In the genomic region with DNA sequence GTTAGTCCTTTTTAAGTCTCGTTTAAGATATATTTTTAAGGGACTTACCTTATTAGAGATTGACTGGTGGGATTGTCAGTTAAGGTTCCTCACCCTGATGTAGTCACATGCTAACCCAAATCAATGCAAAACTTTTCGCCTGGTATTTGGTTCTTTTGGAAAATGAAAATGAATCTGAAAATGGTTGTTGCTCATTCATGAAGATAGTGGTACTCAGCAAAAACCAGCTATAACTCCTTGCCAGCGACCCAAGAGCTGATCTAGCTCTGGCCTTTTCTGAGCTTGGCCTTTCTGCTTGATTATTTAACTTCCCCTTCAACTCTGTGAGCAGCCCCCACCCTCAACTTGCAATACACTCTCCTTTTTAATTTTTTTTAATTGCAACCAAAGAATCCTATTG, we compare ENCODE assay signal across 19 cellular contexts.
DNase-seq lines count a peak whose midpoint lies in the region; ATAC-seq and TF ChIP-seq lines count a peak whose summit lies in the region.
"Had no signal": no experiment of that assay in that cellular context is flagged by ENCODE, and none has a peak within 500 bp of the region (broad histone marks: within the 10 kb centered on the region; RNA-seq: fewer than 3 reads in every experiment).

No MANE protein-coding gene starts in this region.

- no peaks in the 10 kb centered on the region for H3K79me2 ChIP-seq in H9 (ENCODE audit: insufficient read depth, low read length)

- POLR2A ChIA-PET in activated CD4-positive, alpha-beta T cell treated with anti-CD3 and anti-CD28 coated beads, Interleukin-2, amount 10 ng/mL, durations not matched to agents 7 days and 5 days (lab: Charles Lee): no interaction called here

- H3K14ac ChIP-seq in H9 (ENCODE audit: insufficient read depth, low read length): no peak overlapping the region

- no peak overlapping the region for H2BK20ac ChIP-seq in H9 (ENCODE audit: low read depth, low read length, poor library complexity, severe bottlenecking)

- H3K23me2 ChIP-seq in H9 (ENCODE audit: insufficient read length, low read depth, low read length, poor library complexity, severe bottlenecking): no peaks in the 10 kb centered on the region

- no CpG with 5 or more reads among the region's 3 CpGs for WGBS in H9 (ENCODE audit: extremely low coverage, insufficient read length, low lambda C conversion rate)

- H3K4ac ChIP-seq in H9 (ENCODE audit: low read depth, low read length): no peak overlapping the region

- no peak for DNase-seq in H9
- DNase-seq in glutamatergic neuron: no peak
- DNase-seq in activated CD4-positive, alpha-beta T cell treated with anti-CD3 and anti-CD28 coated beads, Interleukin-2, amount 10 ng/mL, durations not matched to agents 7 days and 5 days: no peak
- no peak for DNase-seq in nucleus accumbens (lab: John Stamatoyannopoulos, UW)
- DNase-seq in activated T-helper 2 cell treated with anti-CD3 and anti-CD28 coated beads, Interferon-gamma antibody, Interleukin-2, Interleukin-4, amounts not matched to agents 10 μg/mL and 5 μg/mL and 100 μg/mL, durations not matched to agents 14 hours and 24 hours and 36 hours (ENCODE audit: low spot score): no peak
- DNase-seq: Calu3; CD8-positive, alpha-beta T cell; EL; NCI-H1105 treated with DMSO at 0.1 percent for 48 hours; NCI-H2107; NCI-H510A treated with DMSO at 0.1 percent for 48 hours; PC-3; SIG-M5; T-helper 9 cell had no signal

- no peak overlapping the region for H4K91ac ChIP-seq in H9 (ENCODE audit: insufficient read length, low read depth, low read length)

- no peak overlapping the region for H3K18ac ChIP-seq in H9 (ENCODE audit: insufficient read length, low read depth, low read length)

- peaks cover 4% of the 10 kb centered on the region; the same call in 1 of the 2 replicates for H3K4me1 ChIP-seq in H9 (ENCODE audit: insufficient read depth, low read length)

- H3K27me3 ChIP-seq in H9 (ENCODE audit: insufficient read depth, low read length): no peaks in the 10 kb centered on the region
- H3K27me3 ChIP-seq: BLaER1 treated with 17β-estradiol and CSF1 and Interleukin-3, amounts not matched to agents 10 nM and 100 nM had no signal

- H3K27me3 Mint-ChIP-seq in H9 (ENCODE audit: low read depth) (no peaks in the 10 kb centered on the region), glutamatergic neuron (ENCODE audit: unreplicated experiment) (peaks cover 3% of the 10 kb centered on the region)
- H3K27me3 Mint-ChIP-seq in activated CD4-positive, alpha-beta T cell treated with anti-CD3 and anti-CD28 coated beads, Interleukin-2, amount 10 ng/mL, durations not matched to agents 7 days and 5 days: no peaks in the 10 kb centered on the region
- peaks cover 2% of the 10 kb centered on the region for H3K27me3 Mint-ChIP-seq in activated T-helper 2 cell treated with anti-CD3 and anti-CD28 coated beads, Interferon-gamma antibody, Interleukin-2, Interleukin-4, amounts not matched to agents 10 μg/mL and 5 μg/mL and 100 μg/mL, durations not matched to agents 14 hours and 24 hours and 36 hours (ENCODE audit: low read depth)

- H2BK120ac ChIP-seq in H9 (ENCODE audit: low read depth, low read length, poor library complexity, severe bottlenecking): no peak overlapping the region

- H3K27ac Mint-ChIP-seq in H9 (peak overlapping the region in 2 of 3 experiments; percentile 55 to 68; a peak in 2 of 7 replicates), glutamatergic neuron (ENCODE audit: unreplicated experiment) (peak overlapping the region; percentile 87)
- no peak overlapping the region for H3K27ac Mint-ChIP-seq in activated CD4-positive, alpha-beta T cell treated with anti-CD3 and anti-CD28 coated beads, Interleukin-2, amount 10 ng/mL, durations not matched to agents 7 days and 5 days
- H3K27ac Mint-ChIP-seq in activated T-helper 2 cell treated with anti-CD3 and anti-CD28 coated beads, Interferon-gamma antibody, Interleukin-2, Interleukin-4, amounts not matched to agents 10 μg/mL and 5 μg/mL and 100 μg/mL, durations not matched to agents 14 hours and 24 hours and 36 hours: no peak overlapping the region
- H3K27ac Mint-ChIP-seq: CD8-positive, alpha-beta T cell had no signal

- H3K23ac ChIP-seq in H9 (ENCODE audit: insufficient read length, low read depth, low read length): no peak overlapping the region

- no peak overlapping the region for H3K4me2 ChIP-seq in H9 (ENCODE audit: insufficient read depth, insufficient read length, low read length)
- H3K4me2 ChIP-seq: BLaER1 treated with 17β-estradiol and CSF1 and Interleukin-3, amounts not matched to agents 10 nM and 100 nM had no signal

- no peak overlapping the region for H2BK15ac ChIP-seq in H9 (ENCODE audit: low read depth, low read length)

- H4K8ac ChIP-seq in H9 (replicated peaks; ENCODE audit: insufficient read length, low read depth, low read length): no peak overlapping the region

- H3K9me3 Mint-ChIP-seq in H9 (no peaks in the 10 kb centered on the region), glutamatergic neuron (ENCODE audit: unreplicated experiment) (peaks cover 5% of the 10 kb centered on the region)
- H3K9me3 Mint-ChIP-seq in activated CD4-positive, alpha-beta T cell treated with anti-CD3 and anti-CD28 coated beads, Interleukin-2, amount 10 ng/mL, durations not matched to agents 7 days and 5 days: no peaks in the 10 kb centered on the region
- no peaks in the 10 kb centered on the region for H3K9me3 Mint-ChIP-seq in activated T-helper 2 cell treated with anti-CD3 and anti-CD28 coated beads, Interferon-gamma antibody, Interleukin-2, Interleukin-4, amounts not matched to agents 10 μg/mL and 5 μg/mL and 100 μg/mL, durations not matched to agents 14 hours and 24 hours and 36 hours
- H3K9me3 Mint-ChIP-seq: CD8-positive, alpha-beta T cell had no signal

- ATAC-seq in GM18870 (IDR thresholded peaks at IDR 0.05; ENCODE audit: unreplicated experiment) (peak; percentile 30), HG03442 (IDR thresholded peaks at IDR 0.05; ENCODE audit: unreplicated experiment) (peak; percentile 23), GM19463 (IDR thresholded peaks at IDR 0.05; ENCODE audit: unreplicated experiment) (no peak)
- ATAC-seq: CD8-positive, alpha-beta T cell; PC-3 had no signal

- H3K79me1 ChIP-seq in H9 (ENCODE audit: insufficient read depth, low read depth, low read length, poor library complexity, severe bottlenecking): no peaks in the 10 kb centered on the region

- H3K27ac ChIP-seq in H9 (ENCODE audit: insufficient read length, low read depth, low read length): no peak overlapping the region
- H3K27ac ChIP-seq: BLaER1 treated with 17β-estradiol and CSF1 and Interleukin-3, amounts not matched to agents 10 nM and 100 nM; RWPE1 had no signal

- H4K5ac ChIP-seq in H9 (ENCODE audit: insufficient read length, low read depth, low read length): no peak overlapping the region

- no peak overlapping the region for H3T11ph ChIP-seq in H9 (ENCODE audit: low read length)

- H3K36me3 Mint-ChIP-seq in H9 (ENCODE audit: insufficient read depth in 1 of 3, low read depth in 3 of 3): no peaks in the 10 kb centered on the region
- no peaks in the 10 kb centered on the region for H3K36me3 Mint-ChIP-seq in glutamatergic neuron (ENCODE audit: unreplicated experiment)
- H3K36me3 Mint-ChIP-seq in activated CD4-positive, alpha-beta T cell treated with anti-CD3 and anti-CD28 coated beads, Interleukin-2, amount 10 ng/mL, durations not matched to agents 7 days and 5 days (ENCODE audit: low read depth): no peaks in the 10 kb centered on the region
- no peaks in the 10 kb centered on the region for H3K36me3 Mint-ChIP-seq in activated T-helper 2 cell treated with anti-CD3 and anti-CD28 coated beads, Interferon-gamma antibody, Interleukin-2, Interleukin-4, amounts not matched to agents 10 μg/mL and 5 μg/mL and 100 μg/mL, durations not matched to agents 14 hours and 24 hours and 36 hours (ENCODE audit: low read depth)
- H3K36me3 Mint-ChIP-seq: CD8-positive, alpha-beta T cell had no signal

- no peak overlapping the region for H3K56ac ChIP-seq in H9 (ENCODE audit: insufficient read length, low read depth, low read length)

- H3K4me1 Mint-ChIP-seq in H9: peaks cover 27 to 28% of the 10 kb centered on the region in 2 experiments
- peaks cover 60% of the 10 kb centered on the region for H3K4me1 Mint-ChIP-seq in glutamatergic neuron (ENCODE audit: low read depth, unreplicated experiment)
- H3K4me1 Mint-ChIP-seq in activated CD4-positive, alpha-beta T cell treated with anti-CD3 and anti-CD28 coated beads, Interleukin-2, amount 10 ng/mL, durations not matched to agents 7 days and 5 days: peaks cover 16% of the 10 kb centered on the region
- peaks cover 10% of the 10 kb centered on the region for H3K4me1 Mint-ChIP-seq in activated T-helper 2 cell treated with anti-CD3 and anti-CD28 coated beads, Interferon-gamma antibody, Interleukin-2, Interleukin-4, amounts not matched to agents 10 μg/mL and 5 μg/mL and 100 μg/mL, durations not matched to agents 14 hours and 24 hours and 36 hours (ENCODE audit: low read depth)

- no peak overlapping the region for H2BK5ac ChIP-seq in H9 (ENCODE audit: insufficient read length, low read length)

- H3K9me3 ChIP-seq in H9 (ENCODE audit: control insufficient read depth, low read depth, low read length): no peaks in the 10 kb centered on the region
- H3K9me3 ChIP-seq: BLaER1 treated with 17β-estradiol and CSF1 and Interleukin-3, amounts not matched to agents 10 nM and 100 nM had no signal

- H4K20me1 ChIP-seq in H9 (ENCODE audit: control insufficient read depth, insufficient read depth, insufficient read length): no peaks in the 10 kb centered on the region
- H4K20me1 ChIP-seq: BLaER1 treated with 17β-estradiol and CSF1 and Interleukin-3, amounts not matched to agents 10 nM and 100 nM had no signal

- CTCF ChIA-PET in activated CD4-positive, alpha-beta T cell treated with anti-CD3 and anti-CD28 coated beads, Interleukin-2, amount 10 ng/mL, durations not matched to agents 7 days and 5 days (lab: Charles Lee): interaction anchor here (1.0 kb wide), 1 partner anchor 144 kb away, joined by 3 read pairs; no protein-coding TSS in a partner anchor

- intact Hi-C loops in activated T-helper 2 cell treated with anti-CD3 and anti-CD28 coated beads, Interferon-gamma antibody, Interleukin-2, Interleukin-4, amounts not matched to agents 10 μg/mL and 5 μg/mL and 100 μg/mL, durations not matched to agents 14 hours and 24 hours and 36 hours (cut with micrococcal nuclease): no loop called here

- no peak overlapping the region for H3K4me3 Mint-ChIP-seq in H9
- H3K4me3 Mint-ChIP-seq in glutamatergic neuron (ENCODE audit: unreplicated experiment): no peak overlapping the region
- no peak overlapping the region for H3K4me3 Mint-ChIP-seq in activated CD4-positive, alpha-beta T cell treated with anti-CD3 and anti-CD28 coated beads, Interleukin-2, amount 10 ng/mL, durations not matched to agents 7 days and 5 days
- no peak overlapping the region for H3K4me3 Mint-ChIP-seq in activated T-helper 2 cell treated with anti-CD3 and anti-CD28 coated beads, Interferon-gamma antibody, Interleukin-2, Interleukin-4, amounts not matched to agents 10 μg/mL and 5 μg/mL and 100 μg/mL, durations not matched to agents 14 hours and 24 hours and 36 hours (ENCODE audit: low read depth)
- H3K4me3 Mint-ChIP-seq: CD8-positive, alpha-beta T cell had no signal

- no peak overlapping the region for H2BK12ac ChIP-seq in H9 (ENCODE audit: insufficient read length, low read depth, low read length)

- no peak overlapping the region for H3K9ac ChIP-seq in H9 (ENCODE audit: extremely low read depth, insufficient read length, low read length)
- H3K9ac ChIP-seq: BLaER1 treated with 17β-estradiol and CSF1 and Interleukin-3, amounts not matched to agents 10 nM and 100 nM had no signal

- TF ChIP-seq CTCF in H9 (conservative IDR thresholded peaks at IDR 0.05) (no peak), glutamatergic neuron (IDR thresholded peaks at IDR 0.05; ENCODE audit: partially characterized antibody, unreplicated experiment) (no peak)

- H2AK5ac ChIP-seq in H9 (ENCODE audit: insufficient read length, low read length): no peak overlapping the region

- no peak overlapping the region for H2AFZ ChIP-seq in H9 (ENCODE audit: low read length)

Comparison
In these comparisons a context has a peak if more than half of its experiments do, and no peak if none do; other contexts are left out.
1. H3K27ac Mint-ChIP-seq: peak in H9 (2 of 3) and glutamatergic neuron (single experiment); none in activated CD4-positive, alpha-beta T cell treated with anti-CD3 and anti-CD28 coated beads, Interleukin-2, amount 10 ng/mL, durations not matched to agents 7 days and 5 days (single experiment) and activated T-helper 2 cell treated with anti-CD3 and anti-CD28 coated beads, Interferon-gamma antibody, Interleukin-2, Interleukin-4, amounts not matched to agents 10 μg/mL and 5 μg/mL and 100 μg/mL, durations not matched to agents 14 hours and 24 hours and 36 hours (single experiment).